10 cellular contexts compared by ENCODE assay signal in genomic region chr16:58236831-58237230, GRCh38. TPM values are rescaled to one million over a fixed set of nuclear protein-coding genes. Genes with fewer than 3 reads are reported as not detected.
DNase-seq lines count a peak whose midpoint lies in the region; ATAC-seq and TF ChIP-seq lines count a peak whose summit lies in the region.
"Had no signal": no experiment of that assay in that cellular context is flagged by ENCODE, and none has a peak within 500 bp of the region (broad histone marks: within the 10 kb centered on the region; RNA-seq: fewer than 3 reads in every experiment).

No MANE protein-coding gene starts in this region.

- H3K9ac ChIP-seq in colonic mucosa (ENCODE audit: low read depth in 2 of 2, low read length in 2 of 2): no peak overlapping the region

- no peaks in the 10 kb centered on the region for H3K36me3 ChIP-seq in CD8-positive, alpha-beta memory T cell (ENCODE audit: insufficient read depth, low read length)
- H3K36me3 ChIP-seq in HEK293 (ENCODE audit: control insufficient read depth in 2 of 2, insufficient read depth in 1 of 2, low read length in 2 of 2) (no peaks in the 10 kb centered on the region), colonic mucosa (no peaks in the 10 kb centered on the region)

- H3K27me3 ChIP-seq in CD8-positive, alpha-beta memory T cell (ENCODE audit: insufficient read depth, low read length, poor library complexity, severe bottlenecking): no peaks in the 10 kb centered on the region
- no peaks in the 10 kb centered on the region for H3K27me3 ChIP-seq in colonic mucosa

- in situ Hi-C loops in GM13976 (cut with MboI; ENCODE audit: low sequenced_read_pairs, unreplicated experiment): no loop called here

- peaks cover 6% of the 10 kb centered on the region for H3K4me1 ChIP-seq in CD8-positive, alpha-beta memory T cell (ENCODE audit: insufficient read depth, low read length)
- H3K4me1 ChIP-seq in HEK293 (ENCODE audit: control insufficient read depth, insufficient read depth, low read length) (no peaks in the 10 kb centered on the region), colonic mucosa (no peaks in the 10 kb centered on the region)

- CTCF ChIA-PET in CD8-positive, alpha-beta memory T cell (lab: Charles Lee): no interaction called here
- CTCF ChIA-PET in HEK293 (lab: Yijun Ruan, JAX): no interaction called here
- CTCF ChIA-PET in activated CD8-positive, alpha-beta T cell treated with anti-CD3 and anti-CD28 coated beads for 36 hours (lab: Charles Lee): no interaction called here

- no peak overlapping the region for H3K4me3 ChIP-seq in CD8-positive, alpha-beta memory T cell (ENCODE audit: low read length)
- H3K4me3 ChIP-seq in HEK293 (ENCODE audit: low read depth, low read length) (no peak overlapping the region), colonic mucosa (no peak overlapping the region)

- no peaks in the 10 kb centered on the region for H3K9me3 Mint-ChIP-seq in CD8-positive, alpha-beta memory T cell
- H3K9me3 Mint-ChIP-seq in activated CD8-positive, alpha-beta T cell treated with anti-CD3 and anti-CD28 coated beads for 36 hours: no peaks in the 10 kb centered on the region
- H3K9me3 Mint-ChIP-seq: dendritic cell treated with granulocyte-macrophage colony-stimulating factor and Interleukin-4, amounts not matched to agents 40 ng/mL and 50 ng/mL, for 4 days had no signal

- H3K4me1 Mint-ChIP-seq in CD8-positive, alpha-beta memory T cell: peaks cover 6 to 12% (median 12%) of the 10 kb centered on the region in 3 donors
- H3K4me1 Mint-ChIP-seq in activated CD8-positive, alpha-beta T cell treated with anti-CD3 and anti-CD28 coated beads for 36 hours (ENCODE audit: low read depth): peaks cover 12% of the 10 kb centered on the region

- no peaks in the 10 kb centered on the region for H3K36me3 Mint-ChIP-seq in CD8-positive, alpha-beta memory T cell
- H3K36me3 Mint-ChIP-seq in activated CD8-positive, alpha-beta T cell treated with anti-CD3 and anti-CD28 coated beads for 36 hours (ENCODE audit: low read depth): no peaks in the 10 kb centered on the region

- H3K4me3 Mint-ChIP-seq in CD8-positive, alpha-beta memory T cell: peak overlapping the region; percentile 13 to 87 (median 82)
- peak overlapping the region; percentile 81 for H3K4me3 Mint-ChIP-seq in activated CD8-positive, alpha-beta T cell treated with anti-CD3 and anti-CD28 coated beads for 36 hours

- DNase-seq in CD8-positive, alpha-beta memory T cell: no peak
- no peak for DNase-seq in activated CD8-positive, alpha-beta T cell treated with anti-CD3 and anti-CD28 coated beads for 36 hours
- DNase-seq in left lobe of liver (ENCODE audit: low spot score) (no peak), caudate nucleus (lab: John Stamatoyannopoulos, UW) (no peak), colonic mucosa (no peak), GM13976 (ENCODE audit: low spot score) (no peak)

- intact Hi-C loops in activated CD8-positive, alpha-beta T cell treated with anti-CD3 and anti-CD28 coated beads for 36 hours (cut with micrococcal nuclease): no loop called here
- intact Hi-C loops in colonic mucosa (cut with DNase I): no loop called here

- H3K27me3 Mint-ChIP-seq in CD8-positive, alpha-beta memory T cell: peaks cover 10 to 51% of the 10 kb centered on the region in 2 donors
- H3K27me3 Mint-ChIP-seq in activated CD8-positive, alpha-beta T cell treated with anti-CD3 and anti-CD28 coated beads for 36 hours: peaks cover 26% of the 10 kb centered on the region

- TF ChIP-seq CTCF in HEK293 (tag by site-specific recombination; IDR thresholded peaks at IDR 0.05) (no peak), colonic mucosa (IDR thresholded peaks at IDR 0.05) (no peak), GM13976 (IDR thresholded peaks at IDR 0.05; ENCODE audit: borderline replicate concordance, control extremely low read depth, extremely low read depth, insufficient read depth, missing control alignments) (no peak)
- no peak for TF ChIP-seq CTCF in activated CD8-positive, alpha-beta T cell treated with anti-CD3 and anti-CD28 coated beads for 36 hours (IDR thresholded peaks at IDR 0.05)

- POLR2A ChIA-PET in CD8-positive, alpha-beta memory T cell (lab: Charles Lee): no interaction called here
- POLR2A ChIA-PET in HEK293 (lab: Yijun Ruan, JAX): no interaction called here
- POLR2A ChIA-PET in activated CD8-positive, alpha-beta T cell treated with anti-CD3 and anti-CD28 coated beads for 36 hours (lab: Charles Lee): no interaction called here

- ATAC-seq in activated CD8-positive, alpha-beta T cell treated with anti-CD3 and anti-CD28 coated beads for 36 hours: no peak
- ATAC-seq in left lobe of liver (peak; percentile 11), HG03442 (IDR thresholded peaks at IDR 0.05; ENCODE audit: unreplicated experiment) (no peak)

- no peaks in the 10 kb centered on the region for H3K9me3 ChIP-seq in CD8-positive, alpha-beta memory T cell (ENCODE audit: low read length)
- H3K9me3 ChIP-seq in HEK293 (ENCODE audit: control insufficient read depth, insufficient read depth, low read depth, low read length): no peaks in the 10 kb centered on the region
- H3K9me3 ChIP-seq in colonic mucosa: no peaks in the 10 kb centered on the region

- H3K27ac Mint-ChIP-seq in CD8-positive, alpha-beta memory T cell: peak overlapping the region in 1 of 8 donors; percentile 55
- H3K27ac Mint-ChIP-seq in activated CD8-positive, alpha-beta T cell treated with anti-CD3 and anti-CD28 coated beads for 36 hours: no peak overlapping the region
- H3K27ac Mint-ChIP-seq: dendritic cell treated with granulocyte-macrophage colony-stimulating factor and Interleukin-4, amounts not matched to agents 40 ng/mL and 50 ng/mL, for 4 days had no signal

- H3K27ac ChIP-seq in CD8-positive, alpha-beta memory T cell (ENCODE audit: low read depth, low read length): no peak overlapping the region
- H3K27ac ChIP-seq in HEK293 (ENCODE audit: extremely low read depth, low read depth, low read length): no peak overlapping the region
- H3K27ac ChIP-seq in caudate nucleus (ENCODE audit: low read depth, low read length): no peak overlapping the region
- no peak overlapping the region for H3K27ac ChIP-seq in colonic mucosa

TF ChIP-seq in HEK293, 187 proteins besides CTCF, POLR2A, EP300 and RAD21:
- TF ChIP-seq ZNF335 (tag by site-specific recombination; conservative IDR thresholded peaks at IDR 0.05) (0 out of 2 replicates have a peak, but pooled peaks have one; percentile 10), ATF2 (tag by site-specific recombination; IDR thresholded peaks at IDR 0.05; ENCODE audit: low read depth) (no peak)

RNA-seq across cellular contexts. Expression of gene CSNK2A2, which starts 38.9 kb away (rescaled TPM):
- total RNA-seq in CD8-positive, alpha-beta memory T cell: 10 to 100 TPM; 99.1 to 99.9 TPM
- polyA plus RNA-seq in CD8-positive, alpha-beta memory T cell: 11.1 TPM
- 10 to 100 TPM; 97.5 to 99.0 TPM for total RNA-seq in activated CD8-positive, alpha-beta T cell treated with anti-CD3 and anti-CD28 coated beads for 36 hours
- total RNA-seq in left lobe of liver (25.6 TPM), colonic mucosa (10 to 100 TPM; 53.4 to 62.0 TPM)

RNA-seq across cellular contexts. Expression of gene PRSS54, which starts 58.0 kb away (rescaled TPM):
- total RNA-seq in CD8-positive, alpha-beta memory T cell: not detected
- polyA plus RNA-seq in CD8-positive, alpha-beta memory T cell: not detected
- total RNA-seq in activated CD8-positive, alpha-beta T cell treated with anti-CD3 and anti-CD28 coated beads for 36 hours: not detected
- total RNA-seq in left lobe of liver: not detected
- total RNA-seq in colonic mucosa: not detected
- total RNA-seq: occipital lobe had no signal
